1 cellular context compared by ENCODE assay signal in the genomic region with DNA sequence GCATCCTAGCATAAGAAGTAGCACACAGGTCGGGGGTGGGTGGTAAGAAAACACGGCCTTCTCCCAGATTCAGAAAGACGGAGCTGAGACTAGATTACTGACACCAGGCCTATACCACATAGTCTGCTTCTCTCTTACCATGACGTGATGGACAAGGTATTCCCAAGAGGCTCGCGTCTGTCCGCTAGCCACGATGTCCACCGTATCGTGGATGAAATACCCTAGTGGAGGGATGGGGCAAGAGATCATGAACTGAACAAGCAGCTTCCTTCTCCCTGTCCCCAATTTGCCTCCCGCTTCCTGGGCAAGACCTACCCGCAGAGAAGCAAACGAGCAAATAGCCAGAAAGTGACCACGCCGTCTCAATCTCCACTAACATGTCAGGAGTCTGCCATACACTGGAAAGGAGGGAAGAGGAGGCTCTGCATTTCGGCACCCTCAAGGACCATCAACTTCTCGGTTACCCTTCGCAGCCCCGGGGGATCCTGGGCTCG.
A peak's percentile ranks its signal among the peaks of the same experiment; 100 is the strongest.
TF ChIP-seq lines count a peak whose summit lies in the region.

No MANE protein-coding gene starts in this region.

TF ChIP-seq in H1, 55 proteins besides CTCF, POLR2A, EP300 and RAD21:
- no peak for TF ChIP-seq SP1 (IDR thresholded peaks at IDR 0.05; ENCODE audit: low read depth, low read length)
- TF ChIP-seq YY1 (IDR thresholded peaks at IDR 0.05; ENCODE audit: low read depth, low read length), result no peak
- no peak for TF ChIP-seq SP4 (IDR thresholded peaks at IDR 0.05; ENCODE audit: low read length)
- TF ChIP-seq SIX5 (IDR thresholded peaks at IDR 0.05; ENCODE audit: low read depth, low read length), result no peak
- no peak for TF ChIP-seq NANOG (IDR thresholded peaks at IDR 0.05; ENCODE audit: insufficient read depth, low read depth, low read length, poor library complexity, severe bottlenecking)
- TF ChIP-seq CEBPB (IDR thresholded peaks at IDR 0.05; ENCODE audit: low read depth, low read length), result no peak
- TF ChIP-seq TAF7 (optimal IDR thresholded peaks at IDR 0.05; ENCODE audit: borderline replicate concordance, low read depth, low read length), result no peak
- TF ChIP-seq ASH2L (IDR thresholded peaks at IDR 0.05; ENCODE audit: low read length), result peak; percentile 48
- no peak for TF ChIP-seq POU5F1 (IDR thresholded peaks at IDR 0.05; ENCODE audit: low read depth, low read length)
- TF ChIP-seq HDAC2 (IDR thresholded peaks at IDR 0.05; ENCODE audit: borderline replicate concordance in 1 of 2, low read depth in 2 of 2, low read length in 2 of 2), result no peak
- no peak for TF ChIP-seq CHD1 (IDR thresholded peaks at IDR 0.05; ENCODE audit: low read depth, low read length)
- peak; percentile 6; the same call in 1 of the 2 replicates for TF ChIP-seq USF2 (IDR thresholded peaks at IDR 0.05; ENCODE audit: low read length)
- TF ChIP-seq TBP (IDR thresholded peaks at IDR 0.05; ENCODE audit: low read depth, low read length), result no peak
- peak; percentile 93; the same call in 1 of the 2 replicates for TF ChIP-seq POLR2AphosphoS5 (IDR thresholded peaks at IDR 0.05; ENCODE audit: low read depth, low read length)
